Comparison of ENCODE assay signal across 1 cellular context in the genomic region with DNA sequence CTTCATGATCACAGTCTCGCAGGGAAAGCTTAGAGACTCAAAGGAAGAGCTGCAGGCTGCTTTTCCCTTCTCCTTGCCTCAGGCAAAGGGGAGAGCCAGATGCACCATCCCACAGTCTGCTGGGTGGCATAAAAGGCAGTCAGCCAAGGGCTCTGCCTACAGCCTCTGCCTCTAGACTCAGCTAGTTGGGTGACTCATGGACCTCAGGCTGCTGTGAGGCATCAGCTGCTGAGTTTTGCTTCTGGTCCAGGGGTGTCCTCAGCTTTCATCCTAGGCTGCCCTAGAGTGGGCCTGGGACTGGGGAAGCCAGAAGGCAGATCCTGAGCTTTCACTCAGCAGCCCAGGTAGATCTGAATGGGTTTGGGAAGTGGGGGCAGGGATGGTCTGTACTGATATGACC.
TF ChIP-seq lines count a peak whose summit lies in the region.

No MANE protein-coding gene starts in this region.

TF ChIP-seq in H1, 55 proteins besides CTCF, POLR2A, EP300 and RAD21 (continued from another document):
- TF ChIP-seq, protein P1, sequence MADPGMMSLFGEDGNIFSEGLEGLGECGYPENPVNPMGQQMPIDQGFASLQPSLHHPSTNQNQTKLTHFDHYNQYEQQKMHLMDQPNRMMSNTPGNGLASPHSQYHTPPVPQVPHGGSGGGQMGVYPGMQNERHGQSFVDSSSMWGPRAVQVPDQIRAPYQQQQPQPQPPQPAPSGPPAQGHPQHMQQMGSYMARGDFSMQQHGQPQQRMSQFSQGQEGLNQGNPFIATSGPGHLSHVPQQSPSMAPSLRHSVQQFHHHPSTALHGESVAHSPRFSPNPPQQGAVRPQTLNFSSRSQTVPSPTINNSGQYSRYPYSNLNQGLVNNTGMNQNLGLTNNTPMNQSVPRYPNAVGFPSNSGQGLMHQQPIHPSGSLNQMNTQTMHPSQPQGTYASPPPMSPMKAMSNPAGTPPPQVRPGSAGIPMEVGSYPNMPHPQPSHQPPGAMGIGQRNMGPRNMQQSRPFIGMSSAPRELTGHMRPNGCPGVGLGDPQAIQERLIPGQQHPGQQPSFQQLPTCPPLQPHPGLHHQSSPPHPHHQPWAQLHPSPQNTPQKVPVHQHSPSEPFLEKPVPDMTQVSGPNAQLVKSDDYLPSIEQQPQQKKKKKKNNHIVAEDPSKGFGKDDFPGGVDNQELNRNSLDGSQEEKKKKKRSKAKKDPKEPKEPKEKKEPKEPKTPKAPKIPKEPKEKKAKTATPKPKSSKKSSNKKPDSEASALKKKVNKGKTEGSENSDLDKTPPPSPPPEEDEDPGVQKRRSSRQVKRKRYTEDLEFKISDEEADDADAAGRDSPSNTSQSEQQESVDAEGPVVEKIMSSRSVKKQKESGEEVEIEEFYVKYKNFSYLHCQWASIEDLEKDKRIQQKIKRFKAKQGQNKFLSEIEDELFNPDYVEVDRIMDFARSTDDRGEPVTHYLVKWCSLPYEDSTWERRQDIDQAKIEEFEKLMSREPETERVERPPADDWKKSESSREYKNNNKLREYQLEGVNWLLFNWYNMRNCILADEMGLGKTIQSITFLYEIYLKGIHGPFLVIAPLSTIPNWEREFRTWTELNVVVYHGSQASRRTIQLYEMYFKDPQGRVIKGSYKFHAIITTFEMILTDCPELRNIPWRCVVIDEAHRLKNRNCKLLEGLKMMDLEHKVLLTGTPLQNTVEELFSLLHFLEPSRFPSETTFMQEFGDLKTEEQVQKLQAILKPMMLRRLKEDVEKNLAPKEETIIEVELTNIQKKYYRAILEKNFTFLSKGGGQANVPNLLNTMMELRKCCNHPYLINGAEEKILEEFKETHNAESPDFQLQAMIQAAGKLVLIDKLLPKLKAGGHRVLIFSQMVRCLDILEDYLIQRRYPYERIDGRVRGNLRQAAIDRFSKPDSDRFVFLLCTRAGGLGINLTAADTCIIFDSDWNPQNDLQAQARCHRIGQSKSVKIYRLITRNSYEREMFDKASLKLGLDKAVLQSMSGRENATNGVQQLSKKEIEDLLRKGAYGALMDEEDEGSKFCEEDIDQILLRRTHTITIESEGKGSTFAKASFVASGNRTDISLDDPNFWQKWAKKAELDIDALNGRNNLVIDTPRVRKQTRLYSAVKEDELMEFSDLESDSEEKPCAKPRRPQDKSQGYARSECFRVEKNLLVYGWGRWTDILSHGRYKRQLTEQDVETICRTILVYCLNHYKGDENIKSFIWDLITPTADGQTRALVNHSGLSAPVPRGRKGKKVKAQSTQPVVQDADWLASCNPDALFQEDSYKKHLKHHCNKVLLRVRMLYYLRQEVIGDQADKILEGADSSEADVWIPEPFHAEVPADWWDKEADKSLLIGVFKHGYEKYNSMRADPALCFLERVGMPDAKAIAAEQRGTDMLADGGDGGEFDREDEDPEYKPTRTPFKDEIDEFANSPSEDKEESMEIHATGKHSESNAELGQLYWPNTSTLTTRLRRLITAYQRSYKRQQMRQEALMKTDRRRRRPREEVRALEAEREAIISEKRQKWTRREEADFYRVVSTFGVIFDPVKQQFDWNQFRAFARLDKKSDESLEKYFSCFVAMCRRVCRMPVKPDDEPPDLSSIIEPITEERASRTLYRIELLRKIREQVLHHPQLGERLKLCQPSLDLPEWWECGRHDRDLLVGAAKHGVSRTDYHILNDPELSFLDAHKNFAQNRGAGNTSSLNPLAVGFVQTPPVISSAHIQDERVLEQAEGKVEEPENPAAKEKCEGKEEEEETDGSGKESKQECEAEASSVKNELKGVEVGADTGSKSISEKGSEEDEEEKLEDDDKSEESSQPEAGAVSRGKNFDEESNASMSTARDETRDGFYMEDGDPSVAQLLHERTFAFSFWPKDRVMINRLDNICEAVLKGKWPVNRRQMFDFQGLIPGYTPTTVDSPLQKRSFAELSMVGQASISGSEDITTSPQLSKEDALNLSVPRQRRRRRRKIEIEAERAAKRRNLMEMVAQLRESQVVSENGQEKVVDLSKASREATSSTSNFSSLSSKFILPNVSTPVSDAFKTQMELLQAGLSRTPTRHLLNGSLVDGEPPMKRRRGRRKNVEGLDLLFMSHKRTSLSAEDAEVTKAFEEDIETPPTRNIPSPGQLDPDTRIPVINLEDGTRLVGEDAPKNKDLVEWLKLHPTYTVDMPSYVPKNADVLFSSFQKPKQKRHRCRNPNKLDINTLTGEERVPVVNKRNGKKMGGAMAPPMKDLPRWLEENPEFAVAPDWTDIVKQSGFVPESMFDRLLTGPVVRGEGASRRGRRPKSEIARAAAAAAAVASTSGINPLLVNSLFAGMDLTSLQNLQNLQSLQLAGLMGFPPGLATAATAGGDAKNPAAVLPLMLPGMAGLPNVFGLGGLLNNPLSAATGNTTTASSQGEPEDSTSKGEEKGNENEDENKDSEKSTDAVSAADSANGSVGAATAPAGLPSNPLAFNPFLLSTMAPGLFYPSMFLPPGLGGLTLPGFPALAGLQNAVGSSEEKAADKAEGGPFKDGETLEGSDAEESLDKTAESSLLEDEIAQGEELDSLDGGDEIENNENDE (IDR thresholded peaks at IDR 0.05; ENCODE audit: insufficient replicate concordance, low read length) = no peak
- TF ChIP-seq SRF (IDR thresholded peaks at IDR 0.05; ENCODE audit: low read depth, low read length) (no peak), PHF8 (conservative IDR thresholded peaks at IDR 0.05; ENCODE audit: low read depth, low read length) (no peak), SUZ12 (IDR thresholded peaks at IDR 0.05; ENCODE audit: low read length) (no peak), GABPA (IDR thresholded peaks at IDR 0.05; ENCODE audit: borderline replicate concordance, insufficient read depth, low read length) (no peak), EZH2 (IDR thresholded peaks at IDR 0.05; ENCODE audit: low read depth, low read length, severe bottlenecking) (no peak), TEAD4 (IDR thresholded peaks at IDR 0.05; ENCODE audit: low read depth, low read length) (no peak), HDAC2 (IDR thresholded peaks at IDR 0.05; ENCODE audit: borderline replicate concordance in 1 of 2, low read depth in 2 of 2, low read length in 2 of 2) (no peak), CBX5 (IDR thresholded peaks at IDR 0.05; ENCODE audit: low read depth, low read length) (no peak), RNF2 (IDR thresholded peaks at IDR 0.05; ENCODE audit: borderline replicate concordance, low read depth, low read length, missing control alignments, poor library complexity, severe bottlenecking) (no peak), RXRA (IDR thresholded peaks at IDR 0.05; ENCODE audit: insufficient read depth, low read depth, low read length) (no peak), RBBP5 (IDR thresholded peaks at IDR 0.05; ENCODE audit: borderline replicate concordance, low read depth, low read length) (no peak), TAF7 (optimal IDR thresholded peaks at IDR 0.05; ENCODE audit: borderline replicate concordance, low read depth, low read length) (no peak), CEBPB (IDR thresholded peaks at IDR 0.05; ENCODE audit: low read depth, low read length) (no peak), CTBP2 (IDR thresholded peaks at IDR 0.05; ENCODE audit: borderline replicate concordance, insufficient read depth, insufficient read length, low read length) (no peak)
